ENCODE assay signal across 1 cellular context in genomic region chr15:63992300-63992699, GRCh38.
TF ChIP-seq lines count a peak whose summit lies in the region.

No MANE protein-coding gene starts in this region.

TF ChIP-seq in GM12891, 5 proteins besides CTCF, POLR2A, EP300 and RAD21:
- no peak for TF ChIP-seq SPI1 (IDR thresholded peaks at IDR 0.05; ENCODE audit: low read depth, low read length)
- no peak for TF ChIP-seq POLR2AphosphoS5 (IDR thresholded peaks at IDR 0.05; ENCODE audit: low read depth, low read length)
- TF ChIP-seq PAX5 (IDR thresholded peaks at IDR 0.05; ENCODE audit: insufficient read depth, low read length, severe bottlenecking) = no peak
- TF ChIP-seq TAF1 (IDR thresholded peaks at IDR 0.05; ENCODE audit: low read depth, low read length) = no peak
- no peak for TF ChIP-seq POU2F2 (IDR thresholded peaks at IDR 0.05; ENCODE audit: low read depth, low read length)
